ENCODE assay signal across 18 cellular contexts in genomic region chr7:156105337-156106106, GRCh38.
DNase-seq lines count a peak whose midpoint lies in the region; ATAC-seq, FAIRE-seq and TF ChIP-seq lines count a peak whose summit lies in the region.
"Had no signal": no experiment of that assay in that cellular context is flagged by ENCODE, and none has a peak within 500 bp of the region (broad histone marks: within the 10 kb centered on the region; RNA-seq: fewer than 3 reads in every experiment).

No MANE protein-coding gene starts in this region.

- H3K23me2 ChIP-seq in H1 (ENCODE audit: low read depth, low read length), result peaks cover 9% of the 10 kb centered on the region; the same call in 1 of the 2 replicates

- no peak overlapping the region for H3K4me2 ChIP-seq in GM23338
- no peak overlapping the region for H3K4me2 ChIP-seq in H1 (ENCODE audit: insufficient read depth in 1 of 2, low read depth in 2 of 2, low read length in 2 of 2)
- H3K4me2 ChIP-seq in neural progenitor cell, result no peak overlapping the region

- H2BK15ac ChIP-seq in H1 (ENCODE audit: low read length), result no peak overlapping the region

- no peak overlapping the region for H2AFZ ChIP-seq in GM23338
- peak overlapping the region; percentile 85; the same call in 1 of the 2 replicates for H2AFZ ChIP-seq in H1 (ENCODE audit: low read length)
- peak overlapping the region; percentile 10 for H2AFZ ChIP-seq in neural progenitor cell (replicated peaks)
- H2AFZ ChIP-seq: GM23248 had no signal

- TF ChIP-seq RAD21 in H1 (IDR thresholded peaks at IDR 0.05 in 1 of 2, conservative IDR thresholded peaks at IDR 0.05 in 1 of 2; ENCODE audit: low read depth in 2 of 2, low read length in 2 of 2), result no peak

- TF ChIP-seq CTCF in GM23338 (conservative IDR thresholded peaks at IDR 0.05; ENCODE audit: low read depth in 2 of 2) (no peak), H1 (IDR thresholded peaks at IDR 0.05; ENCODE audit: control extremely low read depth in 1 of 3, insufficient read depth in 1 of 3, low read depth in 1 of 3, low read length in 3 of 3) (no peak), neural progenitor cell (IDR thresholded peaks at IDR 0.05) (no peak)

- H2BK5ac ChIP-seq in H1 (ENCODE audit: low read depth, low read length), result no peak overlapping the region

- H3K4me3 Mint-ChIP-seq in GM23338, result no peak overlapping the region
- no peak overlapping the region for H3K4me3 Mint-ChIP-seq in neural progenitor cell

- FAIRE-seq in H1 (lab: Jason Lieb, UNC), result no peak
- FAIRE-seq: G401.6, GM12892 had no signal

- POLR2A ChIA-PET in H1 (lab: Charles Lee; ENCODE audit: partially characterized antibody), result no interaction called here

- H3K4me1 ChIP-seq in GM23338 (ENCODE audit: insufficient read depth) (no peaks in the 10 kb centered on the region), H1 (replicated peaks in 1 of 4; ENCODE audit: control insufficient read depth in 3 of 4, insufficient read depth in 4 of 4, low read length in 3 of 4) (peaks cover 0 to 3% (median 0%) of the 10 kb centered on the region in 4 experiments; a peak in 1 of 7 replicates), neural progenitor cell (peaks cover 1% of the 10 kb centered on the region)
- H3K4me1 ChIP-seq: BE2C had no signal

- H3K4me1 Mint-ChIP-seq in GM23338 (peaks cover 5% of the 10 kb centered on the region; the same call in 1 of the 3 replicates), neural progenitor cell (no peaks in the 10 kb centered on the region)

- TF ChIP-seq EP300 in H1 (IDR thresholded peaks at IDR 0.05; ENCODE audit: borderline replicate concordance in 1 of 2, low read depth in 2 of 2, low read length in 2 of 2), result no peak

- peak overlapping the region; percentile 81; the same call in 1 of the 2 replicates for H4K8ac ChIP-seq in H1 (ENCODE audit: extremely low read depth, insufficient read depth, low read length)

- no peak overlapping the region for H2BK20ac ChIP-seq in H1 (ENCODE audit: low read length)

- H3K9me3 Mint-ChIP-seq in GM23338 (peaks cover 2% of the 10 kb centered on the region; the same call in 1 of the 3 replicates), neural progenitor cell (no peaks in the 10 kb centered on the region)

- no peak for TF ChIP-seq POLR2A in H1 (IDR thresholded peaks at IDR 0.05; ENCODE audit: control extremely low read depth in 1 of 2, low read depth in 2 of 2, low read length in 2 of 2)

- H3K27ac ChIP-seq in GM23338 (ENCODE audit: low read depth), result no peak overlapping the region
- H3K27ac ChIP-seq in H1 (ENCODE audit: low read depth, low read length), result no peak overlapping the region
- H3K27ac ChIP-seq in neural progenitor cell, result no peak overlapping the region
- H3K27ac ChIP-seq: GM23248 had no signal

- H3K27me3 Mint-ChIP-seq in GM23338 (ENCODE audit: insufficient read depth, low read depth, poor library complexity) (peaks cover 2% of the 10 kb centered on the region), neural progenitor cell (ENCODE audit: insufficient read depth, low read depth) (peaks cover 2% of the 10 kb centered on the region)

- H3K79me2 ChIP-seq in GM23338 (replicated peaks; ENCODE audit: insufficient read depth) (no peaks in the 10 kb centered on the region), H1 (ENCODE audit: control insufficient read depth in 1 of 2, insufficient read depth in 2 of 2, low read length in 2 of 2) (no peaks in the 10 kb centered on the region), neural progenitor cell (ENCODE audit: low read depth) (no peaks in the 10 kb centered on the region)

- no peak overlapping the region for H3K4ac ChIP-seq in H1 (replicated peaks; ENCODE audit: insufficient read length, low read depth, low read length)

- no peaks in the 10 kb centered on the region for H3K36me3 Mint-ChIP-seq in GM23338 (ENCODE audit: low read depth)
- H3K36me3 Mint-ChIP-seq in neural progenitor cell, result no peaks in the 10 kb centered on the region

- no peak overlapping the region for H2BK120ac ChIP-seq in H1 (replicated peaks; ENCODE audit: low read depth, low read length)

- H3K9me2 ChIP-seq in GM23338 (ENCODE audit: insufficient read depth), result no peaks in the 10 kb centered on the region

- H3K27me3 ChIP-seq in GM23338 (ENCODE audit: insufficient read depth) (no peaks in the 10 kb centered on the region), H1 (replicated peaks in 1 of 4; ENCODE audit: control insufficient read depth in 3 of 4, extremely low read depth in 1 of 4, insufficient read depth in 3 of 4, low read length in 3 of 4) (no peaks in the 10 kb centered on the region; a peak in 1 of 7 replicates), neural progenitor cell (no peaks in the 10 kb centered on the region)
- H3K27me3 ChIP-seq: BE2C, MG63 had no signal

- 0 out of 2 replicates have a peak, but pooled peaks cover 2% of the 10 kb centered on the region for H3K79me1 ChIP-seq in H1 (ENCODE audit: low read depth, low read length)

- no peak overlapping the region for H4K91ac ChIP-seq in H1 (replicated peaks; ENCODE audit: insufficient read length, low read length)

- peak; percentile 62 for ATAC-seq in GM23338
- no peak for ATAC-seq in HG02678 (IDR thresholded peaks at IDR 0.05; ENCODE audit: unreplicated experiment)
- ATAC-seq: Panc1, SK-N-SH treated with all-trans-retinoic acid at 6 μM for 48 hours had no signal

- H3K23ac ChIP-seq in H1 (ENCODE audit: insufficient read length), result no peak overlapping the region

- H3K9ac ChIP-seq in H1 (replicated peaks in 1 of 4; ENCODE audit: extremely low read depth in 1 of 4, low read depth in 3 of 4, low read length in 3 of 4) (no peak overlapping the region), neural progenitor cell (no peak overlapping the region)
- H3K9ac ChIP-seq: GM23248 had no signal

- H4K20me1 ChIP-seq in GM23338 (replicated peaks; ENCODE audit: insufficient read depth) (no peaks in the 10 kb centered on the region), H1 (replicated peaks in 1 of 2; ENCODE audit: control insufficient read depth in 1 of 2, insufficient read depth in 2 of 2, low read length in 2 of 2) (peaks cover 0 to 3% of the 10 kb centered on the region in 2 experiments), neural progenitor cell (ENCODE audit: low read depth) (no peaks in the 10 kb centered on the region)

- no peak overlapping the region for H2AK5ac ChIP-seq in H1 (ENCODE audit: low read depth, low read length)

- H3K4me3 ChIP-seq in GM23338 (no peak overlapping the region), H1 (ENCODE audit: extremely low read depth in 1 of 4, insufficient read depth in 2 of 4, low read depth in 3 of 4, low read length in 4 of 4) (no peak overlapping the region), neural progenitor cell (no peak overlapping the region)
- H3K4me3 ChIP-seq: GM23248, MG63 had no signal

- no peak overlapping the region for H3K27ac Mint-ChIP-seq in GM23338
- H3K27ac Mint-ChIP-seq in neural progenitor cell, result no peak overlapping the region

- H3K14ac ChIP-seq in H1 (ENCODE audit: insufficient read length), result no peak overlapping the region

- 0 out of 4 replicates have a peak, but pooled peaks cover 0 to 4% of the 10 kb centered on the region in 2 experiments for H3K9me3 ChIP-seq in H1 (ENCODE audit: insufficient read depth in 2 of 2, low read depth in 1 of 2, low read length in 1 of 2)
- H3K9me3 ChIP-seq in neural progenitor cell (ENCODE audit: low read depth), result no peaks in the 10 kb centered on the region
- H3K9me3 ChIP-seq: BE2C, MG63 had no signal

- DNase-seq in DMS79 (lab: John Stamatoyannopoulos, UW) (peak; percentile 72), GM23338 (ENCODE audit: low spot score) (no peak), H1 (ENCODE audit: low read depth in 1 of 2, low spot score in 2 of 2) (no peak), neural progenitor cell (ENCODE audit: low spot score) (no peak), NCI-H1694 treated with DMSO at 0.1 percent for 48 hours (lab: John Stamatoyannopoulos, UW) (no peak), inferior parietal cortex (ENCODE audit: extremely low spot score) (no peak)
- DNase-seq: BE2C, GM23248, Kasumi-1, MG63, NCI-H1105, NCI-H146, NCI-H2081 treated with DMSO at 0.1 percent for 48 hours had no signal

- no peak overlapping the region for H3K56ac ChIP-seq in H1 (replicated peaks; ENCODE audit: insufficient read length, low read depth, low read length)

- H3F3A ChIP-seq in GM23338 (replicated peaks; ENCODE audit: low read depth), result no peaks in the 10 kb centered on the region
- H3F3A ChIP-seq in neural progenitor cell (ENCODE audit: low read depth), result no peaks in the 10 kb centered on the region

- H4K5ac ChIP-seq in H1 (ENCODE audit: insufficient read length, low read depth, low read length), result no peak overlapping the region

- CTCF ChIA-PET in H1 (lab: Charles Lee; ENCODE audit: partially characterized antibody), result interaction anchor here (0.8 to 1.0 kb wide), 2 partner anchors 10 to 69 kb away, joined by 3 read pairs; no protein-coding TSS in a partner anchor

- H2BK12ac ChIP-seq in H1 (ENCODE audit: low read depth, low read length), result no peak overlapping the region

- H3K36me3 ChIP-seq in GM23338 (ENCODE audit: insufficient read depth), result no peaks in the 10 kb centered on the region
- H3K36me3 ChIP-seq in H1 (ENCODE audit: control insufficient read depth in 2 of 4, insufficient read depth in 4 of 4, low read length in 3 of 4), result no peaks in the 10 kb centered on the region; a peak in 1 of 8 replicates
- no peaks in the 10 kb centered on the region for H3K36me3 ChIP-seq in neural progenitor cell
- H3K36me3 ChIP-seq: BE2C, MG63 had no signal

- 89% methylated on average over 29 of the region's 34 CpGs; no CpG with 5 or more reads in 1 of the 2 experiments for WGBS in H1 (ENCODE audit: extremely low coverage in 1 of 2, insufficient coverage in 1 of 2, insufficient read length in 1 of 2, insufficient replicate concordance in 2 of 2, low coverage in 1 of 2, low lambda C conversion rate in 2 of 2, missing lambda C conversion rate in 1 of 2), 2 experiments

- H3K18ac ChIP-seq in H1 (ENCODE audit: extremely low read depth, low read length), result no peak overlapping the region

TF ChIP-seq in GM23338, 12 proteins besides CTCF, POLR2A, EP300 and RAD21 (continues in another document):
- TF ChIP-seq STAT1 (IDR thresholded peaks at IDR 0.05; ENCODE audit: unreplicated experiment), result no peak
- no peak for TF ChIP-seq ZNF331 (CRISPR knock-in tag; IDR thresholded peaks at IDR 0.05; ENCODE audit: low read depth)

TF ChIP-seq in H1, 55 proteins besides CTCF, POLR2A, EP300 and RAD21 (continues in another document):
- TF ChIP-seq YY1 (IDR thresholded peaks at IDR 0.05; ENCODE audit: low read depth, low read length) (no peak), RXRA (IDR thresholded peaks at IDR 0.05; ENCODE audit: insufficient read depth, low read depth, low read length) (no peak), CHD1 (IDR thresholded peaks at IDR 0.05; ENCODE audit: low read depth, low read length) (no peak), CEBPB (IDR thresholded peaks at IDR 0.05; ENCODE audit: low read depth, low read length) (no peak), RFX5 (IDR thresholded peaks at IDR 0.05; ENCODE audit: borderline replicate concordance, low read depth, low read length) (no peak), CHD2 (IDR thresholded peaks at IDR 0.05; ENCODE audit: low read length) (no peak), TBP (IDR thresholded peaks at IDR 0.05; ENCODE audit: low read depth, low read length) (no peak), HDAC6 (IDR thresholded peaks at IDR 0.05; ENCODE audit: low read depth, low read length) (no peak), SIX5 (IDR thresholded peaks at IDR 0.05; ENCODE audit: low read depth, low read length) (no peak), SIN3A (conservative IDR thresholded peaks at IDR 0.05 in 1 of 2, IDR thresholded peaks at IDR 0.05 in 1 of 2; ENCODE audit: low read depth in 1 of 2, low read length in 2 of 2) (no peak)
